Comparison of ENCODE assay signal across 9 cellular contexts in the genomic region with DNA sequence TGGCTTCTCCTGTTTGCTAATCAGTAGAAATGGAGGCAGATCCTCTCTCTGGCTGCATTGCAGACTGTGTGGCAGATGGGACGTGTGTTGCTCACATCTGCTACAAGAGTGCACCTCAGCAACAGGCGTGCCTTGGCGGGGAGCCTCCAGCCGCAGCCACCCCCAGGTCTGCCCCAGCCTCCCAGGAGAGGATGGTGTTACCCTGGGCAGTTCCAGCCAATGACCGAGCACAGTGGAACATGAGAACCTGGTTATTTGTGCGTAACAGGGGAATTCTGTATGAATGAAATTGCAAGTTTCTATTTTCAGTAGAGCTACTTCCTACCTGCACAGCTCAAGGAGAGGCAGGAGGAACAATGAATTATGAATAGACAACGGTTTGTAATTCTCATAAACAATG.
DNase-seq lines count a peak whose midpoint lies in the region; ATAC-seq and TF ChIP-seq lines count a peak whose summit lies in the region.
"Had no signal": no experiment of that assay in that cellular context is flagged by ENCODE, and none has a peak within 500 bp of the region (broad histone marks: within the 10 kb centered on the region; RNA-seq: fewer than 3 reads in every experiment).

No MANE protein-coding gene starts in this region.

- POLR2A ChIA-PET in PC-3 (lab: Charles Lee; ENCODE audit: unreplicated experiment), result no interaction called here
- POLR2A ChIA-PET in OCI-LY7 (lab: Charles Lee), result interaction anchor here (1.0 kb wide), 1 partner anchor 11 kb away, joined by 3 read pairs; no protein-coding TSS in a partner anchor

- TF ChIP-seq CTCF in colonic mucosa (IDR thresholded peaks at IDR 0.05), result no peak
- no peak for TF ChIP-seq CTCF in PC-3 (conservative IDR thresholded peaks at IDR 0.05; ENCODE audit: low read depth, low read length)
- no peak for TF ChIP-seq CTCF in OCI-LY7 (conservative IDR thresholded peaks at IDR 0.05; ENCODE audit: low read length)

- H3K4me3 ChIP-seq in colonic mucosa (no peak overlapping the region), PC-3 (ENCODE audit: low read length) (no peak overlapping the region), OCI-LY7 (ENCODE audit: low read depth, low read length, poor library complexity, severe bottlenecking) (no peak overlapping the region)

- no peaks in the 10 kb centered on the region for H3K9me2 ChIP-seq in PC-3 (replicated peaks; ENCODE audit: low read length)
- no peaks in the 10 kb centered on the region for H3K9me2 ChIP-seq in OCI-LY7 (ENCODE audit: insufficient read depth, low read length)

- intact Hi-C loops in colonic mucosa (cut with DNase I) (no loop called here), PC-3 (cut with micrococcal nuclease) (no loop called here), OCI-LY7 (cut with micrococcal nuclease; ENCODE audit: unreplicated experiment) (no loop called here)

- H3K36me3 ChIP-seq in colonic mucosa (no peaks in the 10 kb centered on the region), PC-3 (ENCODE audit: low read depth, low read length) (no peaks in the 10 kb centered on the region), OCI-LY7 (ENCODE audit: insufficient read depth, low read length) (no peaks in the 10 kb centered on the region)

- H3K9ac ChIP-seq in colonic mucosa (ENCODE audit: low read depth in 2 of 2, low read length in 2 of 2), result no peak overlapping the region
- H3K9ac ChIP-seq in PC-3 (ENCODE audit: low read length), result no peak overlapping the region

- H3K27me3 ChIP-seq in colonic mucosa (no peaks in the 10 kb centered on the region), PC-3 (ENCODE audit: low read length) (peaks cover 38% of the 10 kb centered on the region)

- DNase-seq in NCI-H2107 (lab: John Stamatoyannopoulos, UW) (peak; percentile 28), SK-N-DZ (ENCODE audit: low spot score) (no peak), colonic mucosa (no peak), PC-3 (no peak), OCI-LY7 (ENCODE audit: low spot score) (no peak)

- H2AFZ ChIP-seq in PC-3 (ENCODE audit: low read length) (no peak overlapping the region), OCI-LY7 (ENCODE audit: low read length) (no peak overlapping the region)

- H3K79me2 ChIP-seq in PC-3 (ENCODE audit: low read length) (no peaks in the 10 kb centered on the region), OCI-LY7 (ENCODE audit: insufficient read depth, low read depth, low read length) (no peaks in the 10 kb centered on the region)

- H3K4me1 ChIP-seq in colonic mucosa, result no peaks in the 10 kb centered on the region
- no peaks in the 10 kb centered on the region for H3K4me1 ChIP-seq in PC-3 (ENCODE audit: insufficient read depth, low read length)
- no peaks in the 10 kb centered on the region for H3K4me1 ChIP-seq in OCI-LY7 (ENCODE audit: insufficient read depth, low read length, poor library complexity, severe bottlenecking)

- BruUV-seq in PC-3 (replicated peaks; lab: Mats Ljungman, UMichigan) (no TSS peak), OCI-LY7 (replicated peaks; lab: Mats Ljungman, UMichigan) (no TSS peak)

- CTCF ChIA-PET in PC-3 (lab: Charles Lee) (no interaction called here), OCI-LY7 (lab: Charles Lee; ENCODE audit: unreplicated experiment) (no interaction called here)

- H3K9me3 ChIP-seq in colonic mucosa (no peaks in the 10 kb centered on the region), PC-3 (ENCODE audit: low read length) (no peaks in the 10 kb centered on the region), OCI-LY7 (ENCODE audit: low read length) (no peaks in the 10 kb centered on the region)

- ATAC-seq in GM18498 (IDR thresholded peaks at IDR 0.05; ENCODE audit: unreplicated experiment) (peak; percentile 92), GM19463 (IDR thresholded peaks at IDR 0.05; ENCODE audit: unreplicated experiment) (peak; percentile 96), HG02943 (IDR thresholded peaks at IDR 0.05; ENCODE audit: low read depth, unreplicated experiment) (peak; percentile 68), PC-3 (no peak)
- ATAC-seq: activated T-helper 17 cell treated with anti-CD3 and anti-CD28 coated beads, Interleukin-2, amount 50 U/mL, for 72 hours had no signal

- H3K27ac ChIP-seq in colonic mucosa (no peak overlapping the region), PC-3 (ENCODE audit: low read length) (no peak overlapping the region), OCI-LY7 (ENCODE audit: low read depth, low read length, poor library complexity, severe bottlenecking) (no peak overlapping the region)

- H3K4me2 ChIP-seq in PC-3 (ENCODE audit: low read length) (no peak overlapping the region), OCI-LY7 (ENCODE audit: low read length) (no peak overlapping the region)

- no peaks in the 10 kb centered on the region for H3F3A ChIP-seq in PC-3 (ENCODE audit: low read length, unreplicated experiment)

- H4K20me1 ChIP-seq in PC-3 (ENCODE audit: low read length) (no peaks in the 10 kb centered on the region), OCI-LY7 (ENCODE audit: insufficient read depth, low read length) (no peaks in the 10 kb centered on the region)
